Comparison of ENCODE assay signal across 8 cellular contexts in the genomic region with DNA sequence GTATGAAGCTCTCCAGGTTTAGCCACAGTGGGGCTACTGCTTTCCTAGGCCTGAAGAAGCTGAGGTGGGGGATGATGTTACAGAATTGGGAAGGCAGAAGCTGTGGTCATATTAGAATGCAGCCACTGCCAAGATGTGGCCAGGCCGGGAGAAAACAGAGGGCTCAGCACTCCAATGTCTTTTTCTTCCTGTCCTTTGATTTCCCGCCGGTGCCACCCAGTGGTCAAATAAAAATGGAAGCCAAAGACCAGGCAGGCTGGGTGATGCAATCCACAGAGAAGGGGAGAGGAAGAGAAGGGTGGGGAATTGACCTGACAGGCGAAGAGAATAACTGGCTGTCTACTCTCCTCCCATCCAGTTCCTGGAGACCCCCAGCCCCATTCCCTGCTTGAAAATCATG.
DNase-seq lines count a peak whose midpoint lies in the region; ATAC-seq and TF ChIP-seq lines count a peak whose summit lies in the region.

No MANE protein-coding gene starts in this region.

- DNase-seq in ELF-1 (ENCODE audit: low read depth, low spot score): peak; percentile 72
- no peak for DNase-seq in left lobe of liver (ENCODE audit: low spot score)
- no peak for DNase-seq in NCI-H2171 (lab: John Stamatoyannopoulos, UW)
- no peak for DNase-seq in stimulated activated effector memory CD8-positive, alpha-beta T cell treated with anti-CD3 and anti-CD28 coated beads, Interleukin-12 subunit alpha, Interleukin-12 subunit beta, amount 100 ng/mL, for 72 hours (ENCODE audit: low spot score in 2 of 2)

- no peak overlapping the region for H3K27ac Mint-ChIP-seq in stimulated activated effector memory CD8-positive, alpha-beta T cell treated with anti-CD3 and anti-CD28 coated beads, Interleukin-12 subunit alpha, Interleukin-12 subunit beta, amount 100 ng/mL, for 72 hours

- no peak overlapping the region for H3K4me3 Mint-ChIP-seq in stimulated activated effector memory CD8-positive, alpha-beta T cell treated with anti-CD3 and anti-CD28 coated beads, Interleukin-12 subunit alpha, Interleukin-12 subunit beta, amount 100 ng/mL, for 72 hours

- peak; percentile 49 for ATAC-seq in HG02759 (IDR thresholded peaks at IDR 0.05; ENCODE audit: unreplicated experiment)
- ATAC-seq in SK-N-SH treated with all-trans-retinoic acid at 6 μM for 48 hours: peak; percentile 80
- peak; percentile 77 for ATAC-seq in left lobe of liver
- ATAC-seq in stimulated activated effector memory CD8-positive, alpha-beta T cell treated with anti-CD3 and anti-CD28 coated beads, Interleukin-12 subunit alpha, Interleukin-12 subunit beta, amount 100 ng/mL, for 72 hours: no peak
- ATAC-seq in HG03139 (IDR thresholded peaks at IDR 0.05; ENCODE audit: unreplicated experiment): no peak
- no peak for ATAC-seq in GM19463 (IDR thresholded peaks at IDR 0.05; ENCODE audit: unreplicated experiment)

- H3K9me3 Mint-ChIP-seq in stimulated activated effector memory CD8-positive, alpha-beta T cell treated with anti-CD3 and anti-CD28 coated beads, Interleukin-12 subunit alpha, Interleukin-12 subunit beta, amount 100 ng/mL, for 72 hours: no peaks in the 10 kb centered on the region

- no peaks in the 10 kb centered on the region for H3K4me1 Mint-ChIP-seq in stimulated activated effector memory CD8-positive, alpha-beta T cell treated with anti-CD3 and anti-CD28 coated beads, Interleukin-12 subunit alpha, Interleukin-12 subunit beta, amount 100 ng/mL, for 72 hours

- H3K36me3 Mint-ChIP-seq in stimulated activated effector memory CD8-positive, alpha-beta T cell treated with anti-CD3 and anti-CD28 coated beads, Interleukin-12 subunit alpha, Interleukin-12 subunit beta, amount 100 ng/mL, for 72 hours: no peaks in the 10 kb centered on the region

TF ChIP-seq in SK-N-SH treated with all-trans-retinoic acid at 6 μM for 48 hours, 23 proteins besides CTCF, POLR2A, EP300 and RAD21:
- no peak for TF ChIP-seq ZC3H10 (CRISPR knock-in tag; IDR thresholded peaks at IDR 0.05)
- TF ChIP-seq GLIS3 (CRISPR knock-in tag; IDR thresholded peaks at IDR 0.05): no peak
- TF ChIP-seq ESRRG (CRISPR knock-in tag; IDR thresholded peaks at IDR 0.05): no peak
- TF ChIP-seq RARB (CRISPR knock-in tag; IDR thresholded peaks at IDR 0.05): no peak

Comparison
In these comparisons a context has a peak if more than half of its experiments do, and no peak if none do; other contexts are left out.
1. ATAC-seq: peak in HG02759 (single experiment), SK-N-SH treated with all-trans-retinoic acid at 6 μM for 48 hours (single experiment) and left lobe of liver (single experiment); none in stimulated activated effector memory CD8-positive, alpha-beta T cell treated with anti-CD3 and anti-CD28 coated beads, Interleukin-12 subunit alpha, Interleukin-12 subunit beta, amount 100 ng/mL, for 72 hours (single experiment), HG03139 (single experiment) and GM19463 (single experiment).